10 cellular contexts compared by ENCODE assay signal in genomic region chr3:177441813-177442646, GRCh38.
DNase-seq lines count a peak whose midpoint lies in the region; ATAC-seq and TF ChIP-seq lines count a peak whose summit lies in the region.
"Had no signal": no experiment of that assay in that cellular context is flagged by ENCODE, and none has a peak within 500 bp of the region (broad histone marks: within the 10 kb centered on the region; RNA-seq: fewer than 3 reads in every experiment).

No MANE protein-coding gene starts in this region.

- 0 out of 2 replicates have a peak overlapping the region, but pooled peaks have one; percentile 5 for H2AFZ ChIP-seq in OCI-LY3 (ENCODE audit: low read depth, low read length)
- H2AFZ ChIP-seq in smooth muscle cell (ENCODE audit: low read depth): peak overlapping the region; percentile 58

- H4K20me1 ChIP-seq in OCI-LY3 (ENCODE audit: insufficient read depth, low read length) (no peaks in the 10 kb centered on the region), smooth muscle cell (ENCODE audit: low read depth) (no peaks in the 10 kb centered on the region)

- H3K4me3 ChIP-seq in OCI-LY3 (ENCODE audit: low read length) (peak overlapping the region; percentile 69), smooth muscle cell (no peak overlapping the region)
- H3K4me3 ChIP-seq: cardiac muscle cell, right lobe of liver had no signal

- TF ChIP-seq CTCF in OCI-LY3 (IDR thresholded peaks at IDR 0.05; ENCODE audit: low read depth, low read length): 0 out of 2 replicates have a peak, but pooled peaks have one; percentile 16
- no peak for TF ChIP-seq CTCF in smooth muscle cell (IDR thresholded peaks at IDR 0.05; ENCODE audit: borderline replicate concordance, insufficient read depth, poor library complexity, severe bottlenecking)

- H3K9me3 ChIP-seq in OCI-LY3 (ENCODE audit: insufficient read depth, low read length) (no peaks in the 10 kb centered on the region), smooth muscle cell (replicated peaks; ENCODE audit: low read depth) (no peaks in the 10 kb centered on the region)
- H3K9me3 ChIP-seq: right lobe of liver had no signal

- H3K4me2 ChIP-seq in OCI-LY3 (ENCODE audit: low read length) (peak overlapping the region; percentile 91), smooth muscle cell (no peak overlapping the region)

- H3K79me2 ChIP-seq in OCI-LY3 (ENCODE audit: low read length) (no peaks in the 10 kb centered on the region), smooth muscle cell (ENCODE audit: low read depth) (no peaks in the 10 kb centered on the region)

- H3K4me1 ChIP-seq in OCI-LY3 (ENCODE audit: low read length) (peaks cover 50% of the 10 kb centered on the region), smooth muscle cell (ENCODE audit: low read depth) (no peaks in the 10 kb centered on the region)
- H3K4me1 ChIP-seq: right lobe of liver had no signal

- peak; percentile 99 for ATAC-seq in GM18909 (IDR thresholded peaks at IDR 0.05; ENCODE audit: poor library complexity, unreplicated experiment)
- ATAC-seq in HG02870 (IDR thresholded peaks at IDR 0.05; ENCODE audit: unreplicated experiment): peak; percentile 94

- H3K27me3 ChIP-seq in OCI-LY3 (ENCODE audit: low read depth, low read length): no peaks in the 10 kb centered on the region
- H3K27me3 ChIP-seq in smooth muscle cell (ENCODE audit: low read depth): no peaks in the 10 kb centered on the region
- H3K27me3 ChIP-seq: cardiac muscle cell, right lobe of liver had no signal

- H3K36me3 ChIP-seq in OCI-LY3 (replicated peaks; ENCODE audit: low read depth, low read length) (no peaks in the 10 kb centered on the region), smooth muscle cell (ENCODE audit: low read depth) (no peaks in the 10 kb centered on the region)
- H3K36me3 ChIP-seq: cardiac muscle cell, right lobe of liver had no signal

- H3K9ac ChIP-seq in OCI-LY3 (ENCODE audit: low read length) (peak overlapping the region; percentile 79), smooth muscle cell (ENCODE audit: low read depth) (no peak overlapping the region)

- H3K27ac ChIP-seq in OCI-LY3 (ENCODE audit: low read length) (peak overlapping the region; percentile 98), smooth muscle cell (ENCODE audit: low read depth) (no peak overlapping the region)
- H3K27ac ChIP-seq: cardiac muscle cell, right lobe of liver had no signal

- 87% methylated on average over 12 of the region's 12 CpGs for WGBS in smooth muscle cell (ENCODE audit: low lambda C conversion rate)

- DNase-seq in smooth muscle cell (lab: John Stamatoyannopoulos, UW; ENCODE audit: unreplicated experiment): no peak
- no peak for DNase-seq in NCI-H446 treated with DMSO at 0.1 percent for 48 hours (lab: John Stamatoyannopoulos, UW)
- DNase-seq in D341Med (ENCODE audit: low spot score): no peak
- DNase-seq in T-helper 9 cell: no peak
- DNase-seq in COR-L47 (lab: John Stamatoyannopoulos, UW): no peak
- DNase-seq: right lobe of liver had no signal

- no peaks in the 10 kb centered on the region for H3F3A ChIP-seq in smooth muscle cell (ENCODE audit: low read depth)
